ENCODE assay signal across 9 cellular contexts in genomic region chr3:148319161-148319915, GRCh38.
DNase-seq lines count a peak whose midpoint lies in the region; ATAC-seq and TF ChIP-seq lines count a peak whose summit lies in the region.
"Had no signal": no experiment of that assay in that cellular context is flagged by ENCODE, and none has a peak within 500 bp of the region (broad histone marks: within the 10 kb centered on the region; RNA-seq: fewer than 3 reads in every experiment).

No MANE protein-coding gene starts in this region.

- no peak overlapping the region for H3K4me2 ChIP-seq in neural progenitor cell
- H3K4me2 ChIP-seq: BLaER1 had no signal

- no peaks in the 10 kb centered on the region for H3K36me3 Mint-ChIP-seq in neural progenitor cell

- no peaks in the 10 kb centered on the region for H3K4me1 ChIP-seq in neural progenitor cell
- H3K4me1 ChIP-seq: BLaER1 had no signal

- H3K27ac ChIP-seq in neural progenitor cell: no peak overlapping the region
- H3K27ac ChIP-seq: BLaER1 had no signal

- DNase-seq in activated CD4-positive, CD25-positive, alpha-beta regulatory T cell (lab: John Stamatoyannopoulos, UW): no peak
- DNase-seq in NOMO-1 (lab: John Stamatoyannopoulos, UW; ENCODE audit: unreplicated experiment in 2 of 2): peak; percentile 53 to 98
- DNase-seq in foreskin fibroblast: peak; percentile 58 to 82
- DNase-seq in neural progenitor cell (ENCODE audit: low spot score): no peak
- no peak for DNase-seq in NCI-H1048 (lab: John Stamatoyannopoulos, UW)
- no peak for DNase-seq in lower leg skin (ENCODE audit: low spot score in 2 of 2)

- H3K27me3 Mint-ChIP-seq in neural progenitor cell (ENCODE audit: insufficient read depth, low read depth): peaks cover 4% of the 10 kb centered on the region

- H3K4me3 ChIP-seq in foreskin fibroblast (ENCODE audit: low read depth in 1 of 2, low read length in 2 of 2) (peak overlapping the region in 1 of 2 donors; percentile 6), neural progenitor cell (no peak overlapping the region), lower leg skin (ENCODE audit: low read depth, poor library complexity, severe bottlenecking) (no peak overlapping the region)
- H3K4me3 ChIP-seq: BLaER1 had no signal

- no peaks in the 10 kb centered on the region for H3K79me2 ChIP-seq in neural progenitor cell (ENCODE audit: low read depth)

- H3K9ac ChIP-seq in neural progenitor cell: no peak overlapping the region
- H3K9ac ChIP-seq: BLaER1 had no signal

- H3F3A ChIP-seq in neural progenitor cell (ENCODE audit: low read depth): no peaks in the 10 kb centered on the region

- H3K9me3 ChIP-seq in neural progenitor cell (ENCODE audit: low read depth): no peaks in the 10 kb centered on the region
- H3K9me3 ChIP-seq: BLaER1 had no signal

- H3K27ac Mint-ChIP-seq in neural progenitor cell: no peak overlapping the region

- intact Hi-C loops in lower leg skin (cut with DNase I; ENCODE audit: low total_unique reads): no loop called here

- H4K20me1 ChIP-seq in neural progenitor cell (ENCODE audit: low read depth): no peaks in the 10 kb centered on the region
- H4K20me1 ChIP-seq: BLaER1 had no signal

- WGBS in lower leg skin, 2 donors: 54 to 72% methylated on average over 7 of the region's 7 CpGs

- H3K4me3 Mint-ChIP-seq in neural progenitor cell: no peak overlapping the region

- no peaks in the 10 kb centered on the region for H3K27me3 ChIP-seq in neural progenitor cell
- H3K27me3 ChIP-seq: BLaER1 had no signal

- TF ChIP-seq POLR2A in lower leg skin (IDR thresholded peaks at IDR 0.05): no peak

- H3K36me3 ChIP-seq in neural progenitor cell: no peaks in the 10 kb centered on the region
- H3K36me3 ChIP-seq: BLaER1 had no signal

- no peaks in the 10 kb centered on the region for H3K4me1 Mint-ChIP-seq in neural progenitor cell

- TF ChIP-seq CTCF in foreskin fibroblast (IDR thresholded peaks at IDR 0.05; ENCODE audit: low read depth, low read length) (no peak), neural progenitor cell (IDR thresholded peaks at IDR 0.05) (no peak), lower leg skin (IDR thresholded peaks at IDR 0.05) (no peak)

- H2AFZ ChIP-seq in neural progenitor cell (replicated peaks): no peak overlapping the region

- peaks cover 7% of the 10 kb centered on the region for H3K9me3 Mint-ChIP-seq in neural progenitor cell

- ATAC-seq in activated CD4-positive, CD25-positive, alpha-beta regulatory T cell treated with anti-CD3 and anti-CD28 coated beads, Interleukin-2, amount 50 U/mL, for 24 hours: peak; percentile 82 to 85
- ATAC-seq in HG02759 (IDR thresholded peaks at IDR 0.05; ENCODE audit: unreplicated experiment): peak; percentile 92

Comparison
In these comparisons a context has a peak if more than half of its experiments do, and no peak if none do; other contexts are left out.
1. DNase-seq: peak in NOMO-1 (2 of 2) and foreskin fibroblast (2 of 2); none in activated CD4-positive, CD25-positive, alpha-beta regulatory T cell (0 of 4), neural progenitor cell (single experiment), NCI-H1048 (single experiment) and lower leg skin (0 of 2).